22 cellular contexts compared by ENCODE assay signal in the genomic region with DNA sequence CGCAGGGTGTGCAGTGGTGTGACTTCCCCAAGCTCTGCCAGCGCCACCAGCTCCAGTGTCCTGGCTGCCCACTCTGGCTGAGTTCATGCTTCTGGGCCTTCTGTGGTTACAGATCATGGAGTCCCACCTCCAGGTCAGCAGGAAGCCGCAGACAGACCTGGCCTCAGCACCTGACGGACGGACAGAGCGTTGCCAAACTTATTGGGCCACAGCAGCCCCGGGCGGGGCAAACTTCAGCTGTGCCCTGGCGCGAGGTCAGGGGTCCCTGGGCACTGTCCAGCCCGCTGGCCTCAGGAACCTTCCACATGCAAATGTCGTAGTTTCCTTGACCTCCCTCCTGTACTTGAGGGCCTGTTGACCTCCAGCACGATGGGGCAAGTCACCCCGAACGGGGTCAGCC. TPM values are rescaled to one million over a fixed set of nuclear protein-coding genes. Genes with fewer than 3 reads are reported as not detected.
DNase-seq lines count a peak whose midpoint lies in the region; ATAC-seq, FAIRE-seq and TF ChIP-seq lines count a peak whose summit lies in the region.
"Had no signal": no experiment of that assay in that cellular context is flagged by ENCODE, and none has a peak within 500 bp of the region (broad histone marks: within the 10 kb centered on the region; RNA-seq: fewer than 3 reads in every experiment).

No MANE protein-coding gene starts in this region.

- CTCF ChIA-PET in activated CD8-positive, alpha-beta T cell treated with anti-CD3 and anti-CD28 coated beads for 36 hours (lab: Charles Lee): interaction anchor here (0.9 to 1.5 kb wide), 4 partner anchors 9 to 81 kb away, joined by 3 to 5 read pairs (median 4); no protein-coding TSS in a partner anchor
- CTCF ChIA-PET in activated CD8-positive, alpha-beta T cell treated with anti-CD3 and anti-CD28 coated beads, Interleukin-2, amount 10 ng/mL, durations not matched to agents 7 days and 5 days (lab: Charles Lee): interaction anchor here (1.1 kb wide), 2 partner anchors 9 to 33 kb away, joined by 3 to 4 read pairs; no protein-coding TSS in a partner anchor

- H3K9ac ChIP-seq in kidney (ENCODE audit: low read length in 2 of 2) (no peak overlapping the region), trophoblast cell (ENCODE audit: low read length) (no peak overlapping the region)

- WGBS in trophoblast cell (ENCODE audit: extremely low coverage, insufficient coverage, insufficient read length): no CpG with 5 or more reads among the region's 15 CpGs

- no peak overlapping the region for H2BK120ac ChIP-seq in trophoblast cell (ENCODE audit: insufficient read depth, low read length, poor library complexity)

- H2BK12ac ChIP-seq in trophoblast cell (ENCODE audit: low read length): no peak overlapping the region

- H4K91ac ChIP-seq in trophoblast cell (ENCODE audit: low read depth, low read length): no peak overlapping the region

- H3K79me2 ChIP-seq in trophoblast cell (ENCODE audit: control insufficient read depth, insufficient read depth, low read length, poor library complexity): peaks cover 1% of the 10 kb centered on the region

- no peak overlapping the region for H3K4me3 Mint-ChIP-seq in activated CD8-positive, alpha-beta T cell treated with anti-CD3 and anti-CD28 coated beads for 36 hours
- no peak overlapping the region for H3K4me3 Mint-ChIP-seq in activated CD8-positive, alpha-beta T cell treated with anti-CD3 and anti-CD28 coated beads, Interleukin-2, amount 10 ng/mL, durations not matched to agents 7 days and 5 days
- no peak overlapping the region for H3K4me3 Mint-ChIP-seq in stimulated activated naive CD8-positive, alpha-beta T cell treated with anti-CD3 and anti-CD28 coated beads, Interleukin-15, Interleukin-2, amounts not matched to agents 100 ng/mL and 50 ng/mL, for 24 hours
- H3K4me3 Mint-ChIP-seq: CD8-positive, alpha-beta T cell had no signal

- H3K4me1 ChIP-seq in kidney (ENCODE audit: control insufficient read depth in 1 of 2, insufficient read depth in 1 of 2, low read depth in 1 of 2, low read length in 2 of 2) (peaks cover 0 to 7% of the 10 kb centered on the region in 2 donors), trophoblast cell (ENCODE audit: control insufficient read depth in 1 of 2, insufficient read depth in 2 of 2, low read length in 2 of 2) (no peaks in the 10 kb centered on the region)

- no peaks in the 10 kb centered on the region for H3K9me3 Mint-ChIP-seq in activated CD8-positive, alpha-beta T cell treated with anti-CD3 and anti-CD28 coated beads for 36 hours
- H3K9me3 Mint-ChIP-seq in activated CD8-positive, alpha-beta T cell treated with anti-CD3 and anti-CD28 coated beads, Interleukin-2, amount 10 ng/mL, durations not matched to agents 7 days and 5 days (ENCODE audit: insufficient read depth): no peaks in the 10 kb centered on the region
- H3K9me3 Mint-ChIP-seq in stimulated activated naive CD8-positive, alpha-beta T cell treated with anti-CD3 and anti-CD28 coated beads, Interleukin-15, Interleukin-2, amounts not matched to agents 100 ng/mL and 50 ng/mL, for 24 hours: no peaks in the 10 kb centered on the region
- H3K9me3 Mint-ChIP-seq: CD8-positive, alpha-beta T cell had no signal

- peaks cover 12% of the 10 kb centered on the region for H3K4me1 Mint-ChIP-seq in activated CD8-positive, alpha-beta T cell treated with anti-CD3 and anti-CD28 coated beads for 36 hours (ENCODE audit: low read depth)
- H3K4me1 Mint-ChIP-seq in activated CD8-positive, alpha-beta T cell treated with anti-CD3 and anti-CD28 coated beads, Interleukin-2, amount 10 ng/mL, durations not matched to agents 7 days and 5 days (ENCODE audit: low read depth): peaks cover 11% of the 10 kb centered on the region
- peaks cover 18% of the 10 kb centered on the region for H3K4me1 Mint-ChIP-seq in stimulated activated naive CD8-positive, alpha-beta T cell treated with anti-CD3 and anti-CD28 coated beads, Interleukin-15, Interleukin-2, amounts not matched to agents 100 ng/mL and 50 ng/mL, for 24 hours (ENCODE audit: low read depth)

- DNase-seq in activated CD8-positive, alpha-beta T cell treated with anti-CD3 and anti-CD28 coated beads for 36 hours: no peak
- DNase-seq in activated CD8-positive, alpha-beta T cell treated with anti-CD3 and anti-CD28 coated beads, Interleukin-2, amount 10 ng/mL, durations not matched to agents 7 days and 5 days: no peak
- DNase-seq in stimulated activated naive CD8-positive, alpha-beta T cell treated with anti-CD3 and anti-CD28 coated beads, Interleukin-15, Interleukin-2, amounts not matched to agents 100 U/mL and 50 U/mL, for 24 hours: no peak
- peak; percentile 67 for DNase-seq in kidney
- no peak for DNase-seq in kidney tubule cell (ENCODE audit: low spot score)
- DNase-seq in trophoblast cell: no peak
- DNase-seq: 8988T; BE2C; CD8-positive, alpha-beta T cell; DND-41; Karpas-422; MG63; NCI-H1092 treated with DMSO at 0.1 percent for 48 hours; NCI-H2081 treated with DMSO at 0.1 percent for 48 hours; NCI-H510A treated with DMSO at 0.1 percent for 48 hours; PC-9 had no signal

- no peak for TF ChIP-seq CTCF in activated CD8-positive, alpha-beta T cell treated with anti-CD3 and anti-CD28 coated beads for 36 hours (IDR thresholded peaks at IDR 0.05)
- no peak for TF ChIP-seq CTCF in kidney (IDR thresholded peaks at IDR 0.05; ENCODE audit: borderline replicate concordance, extremely low read depth, insufficient read depth)

- no peaks in the 10 kb centered on the region for H3K36me3 ChIP-seq in kidney (ENCODE audit: control insufficient read depth in 1 of 2, insufficient read depth in 2 of 2, low read length in 2 of 2)
- H3K36me3 ChIP-seq in trophoblast cell (ENCODE audit: control insufficient read depth in 1 of 2, insufficient read depth in 2 of 2, low read length in 2 of 2): no peaks in the 10 kb centered on the region
- H3K36me3 ChIP-seq: BE2C, MG63 had no signal

- H3K36me3 Mint-ChIP-seq in activated CD8-positive, alpha-beta T cell treated with anti-CD3 and anti-CD28 coated beads for 36 hours (ENCODE audit: low read depth): peaks cover 35% of the 10 kb centered on the region
- peaks cover 50% of the 10 kb centered on the region for H3K36me3 Mint-ChIP-seq in activated CD8-positive, alpha-beta T cell treated with anti-CD3 and anti-CD28 coated beads, Interleukin-2, amount 10 ng/mL, durations not matched to agents 7 days and 5 days (ENCODE audit: low read depth)
- peaks cover 55% of the 10 kb centered on the region for H3K36me3 Mint-ChIP-seq in stimulated activated naive CD8-positive, alpha-beta T cell treated with anti-CD3 and anti-CD28 coated beads, Interleukin-15, Interleukin-2, amounts not matched to agents 100 ng/mL and 50 ng/mL, for 24 hours (ENCODE audit: low read depth)

- intact Hi-C loops in activated CD8-positive, alpha-beta T cell treated with anti-CD3 and anti-CD28 coated beads for 36 hours (cut with micrococcal nuclease): no loop called here
- intact Hi-C loops in kidney (cut with DNase I): no loop called here

- no peak overlapping the region for H2AK5ac ChIP-seq in trophoblast cell (ENCODE audit: low read length)

- H3K79me1 ChIP-seq in trophoblast cell (ENCODE audit: low read length): no peaks in the 10 kb centered on the region

- H2BK5ac ChIP-seq in trophoblast cell (ENCODE audit: low read depth, low read length, poor library complexity): no peak overlapping the region

- FAIRE-seq in kidney (lab: Jason Lieb, UNC): no peak
- FAIRE-seq: G401.6, H1, HepG2 had no signal

- H3K27ac ChIP-seq in kidney (ENCODE audit: low read depth in 2 of 2, low read length in 2 of 2): no peak overlapping the region
- no peak overlapping the region for H3K27ac ChIP-seq in trophoblast cell (ENCODE audit: low read depth, low read length)
- H3K27ac ChIP-seq: PC-9 had no signal

- H3K27me3 Mint-ChIP-seq in activated CD8-positive, alpha-beta T cell treated with anti-CD3 and anti-CD28 coated beads for 36 hours: no peaks in the 10 kb centered on the region
- no peaks in the 10 kb centered on the region for H3K27me3 Mint-ChIP-seq in activated CD8-positive, alpha-beta T cell treated with anti-CD3 and anti-CD28 coated beads, Interleukin-2, amount 10 ng/mL, durations not matched to agents 7 days and 5 days (ENCODE audit: low read depth)
- no peaks in the 10 kb centered on the region for H3K27me3 Mint-ChIP-seq in stimulated activated naive CD8-positive, alpha-beta T cell treated with anti-CD3 and anti-CD28 coated beads, Interleukin-15, Interleukin-2, amounts not matched to agents 100 ng/mL and 50 ng/mL, for 24 hours

- no peak overlapping the region for H3K23ac ChIP-seq in trophoblast cell (ENCODE audit: low read length)

- no peak overlapping the region for H2AFZ ChIP-seq in trophoblast cell (ENCODE audit: insufficient read depth, low read length, poor library complexity)
- H2AFZ ChIP-seq: PC-9 had no signal

- no peak overlapping the region for H3K18ac ChIP-seq in trophoblast cell (ENCODE audit: low read length)

- H4K12ac ChIP-seq in trophoblast cell (ENCODE audit: low read depth, low read length): no peak overlapping the region

- H3K4me3 ChIP-seq in kidney (ENCODE audit: low read length in 2 of 2): no peak overlapping the region
- H3K4me3 ChIP-seq in trophoblast cell (ENCODE audit: low read depth, low read length): no peak overlapping the region
- H3K4me3 ChIP-seq: MG63, PC-9 had no signal

- H3K14ac ChIP-seq in trophoblast cell (ENCODE audit: low read length): no peak overlapping the region

- POLR2A ChIA-PET in activated CD8-positive, alpha-beta T cell treated with anti-CD3 and anti-CD28 coated beads for 36 hours (lab: Charles Lee): interaction anchor here (1.0 to 1.6 kb wide), 3 partner anchors 8 to 33 kb away, joined by 4 to 6 read pairs (median 5); partner anchors contain the start of genes CDCA4 and GPR132
- POLR2A ChIA-PET in activated CD8-positive, alpha-beta T cell treated with anti-CD3 and anti-CD28 coated beads, Interleukin-2, amount 10 ng/mL, durations not matched to agents 7 days and 5 days (lab: Charles Lee): interaction anchor here (1.4 kb wide), 1 partner anchor 12 kb away, joined by 6 read pairs; the partner anchor contains the start of gene GPR132

- H3K4me2 ChIP-seq in trophoblast cell (ENCODE audit: low read length): no peak overlapping the region
- H3K4me2 ChIP-seq: PC-9 had no signal

- ATAC-seq in activated CD8-positive, alpha-beta T cell treated with anti-CD3 and anti-CD28 coated beads for 36 hours: no peak
- ATAC-seq in activated CD8-positive, alpha-beta T cell treated with anti-CD3 and anti-CD28 coated beads, Interleukin-2, amount 10 ng/mL, durations not matched to agents 7 days and 5 days: no peak
- ATAC-seq in stimulated activated naive CD8-positive, alpha-beta T cell treated with anti-CD3 and anti-CD28 coated beads, Interleukin-15, Interleukin-2, amounts not matched to agents 100 U/mL and 50 U/mL, for 24 hours: no peak
- ATAC-seq in HG03520 (IDR thresholded peaks at IDR 0.05; ENCODE audit: unreplicated experiment): no peak
- ATAC-seq: CD8-positive, alpha-beta T cell; HepG2 had no signal

- no peaks in the 10 kb centered on the region for H3K9me3 ChIP-seq in kidney (ENCODE audit: control insufficient read depth in 1 of 2, low read length in 2 of 2)
- H3K9me3 ChIP-seq in trophoblast cell (ENCODE audit: insufficient read depth, low read depth, low read length): peaks cover 3% of the 10 kb centered on the region
- H3K9me3 ChIP-seq: BE2C, MG63 had no signal

- peaks cover 11% of the 10 kb centered on the region for H3K27me3 ChIP-seq in trophoblast cell (ENCODE audit: insufficient read depth, low read length)
- H3K27me3 ChIP-seq: BE2C, MG63 had no signal

- H4K8ac ChIP-seq in trophoblast cell (ENCODE audit: low read depth, low read length): no peak overlapping the region

- peak overlapping the region; percentile 40 for H3K27ac Mint-ChIP-seq in activated CD8-positive, alpha-beta T cell treated with anti-CD3 and anti-CD28 coated beads for 36 hours
- H3K27ac Mint-ChIP-seq in activated CD8-positive, alpha-beta T cell treated with anti-CD3 and anti-CD28 coated beads, Interleukin-2, amount 10 ng/mL, durations not matched to agents 7 days and 5 days: no peak overlapping the region
- peak overlapping the region; percentile 68 for H3K27ac Mint-ChIP-seq in stimulated activated naive CD8-positive, alpha-beta T cell treated with anti-CD3 and anti-CD28 coated beads, Interleukin-15, Interleukin-2, amounts not matched to agents 100 ng/mL and 50 ng/mL, for 24 hours

- no peak overlapping the region for H3K4ac ChIP-seq in trophoblast cell (ENCODE audit: low read depth, low read length)

RNA-seq across cellular contexts. Expression of gene GPR132, which starts 11.2 kb away (rescaled TPM):
- 10 to 100 TPM; 15.1 to 16.4 TPM for total RNA-seq in activated CD8-positive, alpha-beta T cell treated with anti-CD3 and anti-CD28 coated beads for 36 hours
- total RNA-seq in activated CD8-positive, alpha-beta T cell treated with anti-CD3 and anti-CD28 coated beads, Interleukin-2, amount 10 ng/mL, durations not matched to agents 7 days and 5 days: 10 to 100 TPM; 35.7 to 40.4 TPM
- total RNA-seq in kidney: 4.2 TPM
- polyA plus RNA-seq in kidney (ENCODE audit: insufficient read depth, low read depth, low replicate concordance): 0.17 TPM
- 0.04 and 0.10 TPM in 2 replicates for polyA plus RNA-seq in trophoblast cell (2013)
- total RNA-seq: H1, HepG2, PC-9, SK-MEL-5 had no signal
- polyA plus RNA-seq: HepG2 had no signal

RNA-seq across cellular contexts. Expression of gene CDCA4, which starts 33.1 kb away (rescaled TPM):
- total RNA-seq in activated CD8-positive, alpha-beta T cell treated with anti-CD3 and anti-CD28 coated beads for 36 hours: 10 to 100 TPM; 59.4 to 63.5 TPM
- total RNA-seq in activated CD8-positive, alpha-beta T cell treated with anti-CD3 and anti-CD28 coated beads, Interleukin-2, amount 10 ng/mL, durations not matched to agents 7 days and 5 days: 10 to 100 TPM; 59.9 to 62.3 TPM
- 6.3 TPM for total RNA-seq in kidney
- 4.1 TPM for polyA plus RNA-seq in kidney (ENCODE audit: insufficient read depth, low read depth, low replicate concordance)
- 16.8 and 18.1 TPM in 2 replicates for polyA plus RNA-seq in trophoblast cell (2013)
